Comparison of ENCODE assay signal across 21 cellular contexts in genomic region chr4:141248029-141248428, GRCh38. TPM values are rescaled to one million over a fixed set of nuclear protein-coding genes. Genes with fewer than 3 reads are reported as not detected.
DNase-seq lines count a peak whose midpoint lies in the region; ATAC-seq, FAIRE-seq and TF ChIP-seq lines count a peak whose summit lies in the region.
"Had no signal": no experiment of that assay in that cellular context is flagged by ENCODE, and none has a peak within 500 bp of the region (broad histone marks: within the 10 kb centered on the region; RNA-seq: fewer than 3 reads in every experiment).

No MANE protein-coding gene starts in this region.

- no peak overlapping the region for H3K4me3 Mint-ChIP-seq in activated naive CD4-positive, alpha-beta T cell treated with anti-CD3 and anti-CD28 coated beads, Interleukin-2, amount 10 ng/mL, durations not matched to agents 7 days and 5 days
- H3K4me3 Mint-ChIP-seq in progenitor cell of endocrine pancreas (ENCODE audit: low read depth): no peak overlapping the region
- H3K4me3 Mint-ChIP-seq: activated CD4-positive, alpha-beta T cell treated with anti-CD3 and anti-CD28 coated beads for 36 hours; memory B cell had no signal

- CTCF ChIA-PET in activated naive CD4-positive, alpha-beta T cell treated with anti-CD3 and anti-CD28 coated beads, Interleukin-2, amount 10 ng/mL, durations not matched to agents 7 days and 5 days (lab: Charles Lee): no interaction called here

- FAIRE-seq in urothelium cell line (lab: Jason Lieb, UNC): no peak

- peaks cover 0 to 1% of the 10 kb centered on the region in 2 donors for H3K4me1 ChIP-seq in lung (ENCODE audit: control insufficient read depth in 2 of 2, insufficient read depth in 2 of 2, low read length in 2 of 2)

- peaks cover 4% of the 10 kb centered on the region for H3K27me3 Mint-ChIP-seq in activated naive CD4-positive, alpha-beta T cell treated with anti-CD3 and anti-CD28 coated beads, Interleukin-2, amount 10 ng/mL, durations not matched to agents 7 days and 5 days
- H3K27me3 Mint-ChIP-seq in progenitor cell of endocrine pancreas: no peaks in the 10 kb centered on the region

- peak; percentile 66 for ATAC-seq in lung (ENCODE audit: insufficient read depth, low FRiP score)
- ATAC-seq: activated CD4-positive, alpha-beta T cell treated with anti-CD3 and anti-CD28 coated beads for 36 hours had no signal

- no peaks in the 10 kb centered on the region for H3K36me3 ChIP-seq in lung (ENCODE audit: control insufficient read depth in 2 of 2, insufficient read depth in 2 of 2, low read length in 2 of 2)

- no peak overlapping the region for H3K27ac Mint-ChIP-seq in activated naive CD4-positive, alpha-beta T cell treated with anti-CD3 and anti-CD28 coated beads, Interleukin-2, amount 10 ng/mL, durations not matched to agents 7 days and 5 days
- H3K27ac Mint-ChIP-seq in progenitor cell of endocrine pancreas: no peak overlapping the region
- H3K27ac Mint-ChIP-seq: activated CD4-positive, alpha-beta T cell treated with anti-CD3 and anti-CD28 coated beads for 36 hours; memory B cell had no signal

- H3K9me3 Mint-ChIP-seq in activated naive CD4-positive, alpha-beta T cell treated with anti-CD3 and anti-CD28 coated beads, Interleukin-2, amount 10 ng/mL, durations not matched to agents 7 days and 5 days: peaks cover 2% of the 10 kb centered on the region
- H3K9me3 Mint-ChIP-seq in progenitor cell of endocrine pancreas (ENCODE audit: low read depth): no peaks in the 10 kb centered on the region
- H3K9me3 Mint-ChIP-seq: memory B cell had no signal

- H3K27ac ChIP-seq in lung (ENCODE audit: low read depth in 1 of 2, low read length in 1 of 2): no peak overlapping the region

- H3K36me3 Mint-ChIP-seq in activated naive CD4-positive, alpha-beta T cell treated with anti-CD3 and anti-CD28 coated beads, Interleukin-2, amount 10 ng/mL, durations not matched to agents 7 days and 5 days: peaks cover 2% of the 10 kb centered on the region
- no peaks in the 10 kb centered on the region for H3K36me3 Mint-ChIP-seq in progenitor cell of endocrine pancreas (ENCODE audit: insufficient read depth)
- H3K36me3 Mint-ChIP-seq: memory B cell had no signal

- TF ChIP-seq CTCF in AG10803 (conservative IDR thresholded peaks at IDR 0.05; ENCODE audit: low read length) (no peak), lung (IDR thresholded peaks at IDR 0.05; ENCODE audit: control extremely low read depth, extremely low read depth) (no peak), progenitor cell of endocrine pancreas (IDR thresholded peaks at IDR 0.05; ENCODE audit: unreplicated experiment) (no peak)

- DNase-seq in AG10803 (ENCODE audit: low read depth): peak; percentile 83
- DNase-seq in LHCN-M2 (ENCODE audit: low read depth): peak; percentile 88
- peak; percentile 94 for DNase-seq in amniotic epithelial cell (ENCODE audit: low read depth)
- DNase-seq in lung (ENCODE audit: low spot score): no peak
- no peak for DNase-seq in activated naive CD4-positive, alpha-beta T cell treated with anti-CD3 and anti-CD28 coated beads, Interleukin-2, amount 10 ng/mL, durations not matched to agents 7 days and 5 days
- no peak for DNase-seq in progenitor cell of endocrine pancreas (ENCODE audit: low spot score, unreplicated experiment)
- no peak for DNase-seq in activated T-cell treated with anti-CD3 and anti-CD28 coated beads for 4 hours
- DNase-seq in urothelium cell line (ENCODE audit: low spot score): no peak
- DNase-seq: activated CD4-positive, alpha-beta T cell treated with anti-CD3 and anti-CD28 coated beads for 36 hours; activated T-cell treated with anti-CD3 and anti-CD28 coated beads, Interleukin-2, amount 50 U/mL, for 1 hour; amniotic stem cell; cortex of kidney; DMS153; erythroblast; NCI-H1694; NCI-H526; nucleus accumbens; RPMI8226; stimulated activated CD4-positive, alpha-beta T cell treated with anti-CD3 and anti-CD28 coated beads, Interleukin-12 subunit alpha, Interleukin-12 subunit beta, amount 100 ng/mL, for 4 hours; T-helper 2 cell had no signal

- H3K27me3 ChIP-seq in lung (ENCODE audit: control insufficient read depth, insufficient read depth): no peaks in the 10 kb centered on the region

- WGBS in lung, 2 donors: 61 to 82% methylated on average over 4 of the region's 4 CpGs

- peaks cover 21% of the 10 kb centered on the region for H3K4me1 Mint-ChIP-seq in activated naive CD4-positive, alpha-beta T cell treated with anti-CD3 and anti-CD28 coated beads, Interleukin-2, amount 10 ng/mL, durations not matched to agents 7 days and 5 days
- peaks cover 3% of the 10 kb centered on the region for H3K4me1 Mint-ChIP-seq in progenitor cell of endocrine pancreas (ENCODE audit: low read depth)
- H3K4me1 Mint-ChIP-seq: activated CD4-positive, alpha-beta T cell treated with anti-CD3 and anti-CD28 coated beads for 36 hours; memory B cell had no signal

- no peak overlapping the region for H3K4me3 ChIP-seq in AG10803 (ENCODE audit: low read length)
- no peak overlapping the region for H3K4me3 ChIP-seq in lung

- no peaks in the 10 kb centered on the region for H3K9me3 ChIP-seq in lung (ENCODE audit: control insufficient read depth in 2 of 2, insufficient read depth in 1 of 2, low read length in 1 of 2)

RNA-seq across cellular contexts. Expression of gene ZNF330, which starts 27.3 kb away (rescaled TPM):
- total RNA-seq in LHCN-M2 (2014; rRNA removed) (26.2 and 30.0 TPM in 2 replicates), lung (10 to 100 TPM; 33.8 to 55.8 TPM), progenitor cell of endocrine pancreas (31.4 and 33.8 TPM in 2 replicates)
- polyA plus RNA-seq in LHCN-M2 (2012): 27.8 TPM
- polyA plus RNA-seq in lung: 10 to 100 TPM; 23.7 to 40.7 TPM

Comparison
In these comparisons a context has a peak if more than half of its experiments do, and no peak if none do; other contexts are left out.
1. DNase-seq: peak in AG10803 (single experiment), LHCN-M2 (single experiment) and amniotic epithelial cell (single experiment); none in lung (single experiment), activated naive CD4-positive, alpha-beta T cell treated with anti-CD3 and anti-CD28 coated beads, Interleukin-2, amount 10 ng/mL, durations not matched to agents 7 days and 5 days (single experiment), progenitor cell of endocrine pancreas (single experiment), activated T-cell treated with anti-CD3 and anti-CD28 coated beads for 4 hours (single experiment) and urothelium cell line (single experiment).